Comparison of ENCODE assay signal across 17 cellular contexts in the genomic region with DNA sequence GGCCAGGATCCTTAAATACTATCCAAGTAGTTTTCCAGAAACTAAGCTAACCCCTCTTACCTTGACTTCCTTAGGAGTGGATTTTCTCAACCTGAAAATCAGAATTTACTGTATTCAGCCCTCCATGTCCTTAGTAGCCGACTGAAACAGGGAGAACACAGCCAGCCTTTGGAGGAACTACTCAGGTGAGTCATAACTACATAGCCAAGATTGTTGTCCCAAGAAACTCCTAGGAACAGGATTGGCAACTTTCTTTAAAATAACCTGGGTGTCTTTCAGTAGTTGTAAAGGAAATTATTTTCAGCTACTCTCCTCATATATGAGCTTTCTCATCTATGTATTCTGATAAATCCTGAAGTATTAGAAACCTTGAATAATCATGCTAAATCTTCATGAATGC. TPM values are rescaled to one million over a fixed set of nuclear protein-coding genes. Genes with fewer than 3 reads are reported as not detected.
"Had no signal": no experiment of that assay in that cellular context is flagged by ENCODE, and none has a peak within 500 bp of the region (broad histone marks: within the 10 kb centered on the region; RNA-seq: fewer than 3 reads in every experiment).

No MANE protein-coding gene starts in this region.

- H3K27me3 Mint-ChIP-seq: activated B cell treated with CpG ODN at 0.5 μM for 24 hours; activated CD4-positive, alpha-beta T cell treated with anti-CD3 and anti-CD28 coated beads, Interleukin-2, amount 10 ng/mL, durations not matched to agents 7 days and 5 days; effector memory CD8-positive, alpha-beta T cell had no signal

- H3K36me3 ChIP-seq: adrenal gland, tibial nerve had no signal

- ATAC-seq: body of pancreas; effector memory CD8-positive, alpha-beta T cell; left ventricle myocardium superior had no signal

- H3K9me3 Mint-ChIP-seq: activated B cell treated with CpG ODN at 0.5 μM for 24 hours; activated CD4-positive, alpha-beta T cell treated with anti-CD3 and anti-CD28 coated beads, Interleukin-2, amount 10 ng/mL, durations not matched to agents 7 days and 5 days; activated T-helper 2 cell treated with anti-CD3 and anti-CD28 coated beads, Interferon-gamma antibody, Interleukin-2, Interleukin-4, amounts not matched to agents 10 μg/mL and 5 μg/mL and 100 μg/mL, durations not matched to agents 14 hours and 24 hours and 36 hours; effector memory CD8-positive, alpha-beta T cell; neural crest cell had no signal

- DNase-seq: activated B cell treated with CpG ODN at 0.5 μM for 24 hours; activated CD4-positive, alpha-beta T cell treated with anti-CD3 and anti-CD28 coated beads, Interleukin-2, amount 10 ng/mL, durations not matched to agents 7 days and 5 days; activated naive CD4-positive, alpha-beta T cell treated with anti-CD3 and anti-CD28 coated beads, Interleukin-2, amount 50 U/mL, for 16 hours; adrenal gland; body of pancreas; effector memory CD8-positive, alpha-beta T cell; erythroblast; left ventricle myocardium superior; mesendoderm; retina; T-helper 1 cell had no signal

- H3K27ac Mint-ChIP-seq: activated B cell treated with CpG ODN at 0.5 μM for 24 hours; activated CD4-positive, alpha-beta T cell treated with anti-CD3 and anti-CD28 coated beads, Interleukin-2, amount 10 ng/mL, durations not matched to agents 7 days and 5 days; activated T-helper 2 cell treated with anti-CD3 and anti-CD28 coated beads, Interferon-gamma antibody, Interleukin-2, Interleukin-4, amounts not matched to agents 10 μg/mL and 5 μg/mL and 100 μg/mL, durations not matched to agents 14 hours and 24 hours and 36 hours; effector memory CD8-positive, alpha-beta T cell had no signal

- H3K27ac ChIP-seq: adrenal gland, body of pancreas, SK-N-MC, tibial nerve had no signal

- H3K4me1 Mint-ChIP-seq: activated B cell treated with CpG ODN at 0.5 μM for 24 hours; activated CD4-positive, alpha-beta T cell treated with anti-CD3 and anti-CD28 coated beads, Interleukin-2, amount 10 ng/mL, durations not matched to agents 7 days and 5 days; neural crest cell had no signal

- H3K4me3 Mint-ChIP-seq: activated B cell treated with CpG ODN at 0.5 μM for 24 hours; activated CD4-positive, alpha-beta T cell treated with anti-CD3 and anti-CD28 coated beads, Interleukin-2, amount 10 ng/mL, durations not matched to agents 7 days and 5 days; effector memory CD8-positive, alpha-beta T cell; neural crest cell had no signal

- H3K9me3 ChIP-seq: adrenal gland, body of pancreas, tibial nerve had no signal

- H3K27me3 ChIP-seq: adrenal gland, body of pancreas, tibial nerve had no signal

- H3K4me3 ChIP-seq: adrenal gland, body of pancreas, SK-N-MC, tibial nerve had no signal

- H3K4me1 ChIP-seq: adrenal gland, tibial nerve had no signal

RNA-seq across cellular contexts. Expression of gene FANCD2OS, which starts 22.3 kb away (rescaled TPM):
- total RNA-seq: activated B cell treated with CpG ODN at 0.5 μM for 24 hours; activated CD4-positive, alpha-beta T cell treated with anti-CD3 and anti-CD28 coated beads, Interleukin-2, amount 10 ng/mL, durations not matched to agents 7 days and 5 days; activated T-helper 2 cell treated with anti-CD3 and anti-CD28 coated beads, Interferon-gamma antibody, Interleukin-2, Interleukin-4, amounts not matched to agents 10 μg/mL and 5 μg/mL and 100 μg/mL, durations not matched to agents 14 hours and 24 hours and 36 hours; adrenal gland; body of pancreas; fibroblast of villous mesenchyme; left ventricle myocardium superior; neural crest cell; osteocyte; tibial nerve had no signal
- polyA plus RNA-seq: adrenal gland had no signal
